ENCODE assay signal across 1 cellular context in the genomic region with DNA sequence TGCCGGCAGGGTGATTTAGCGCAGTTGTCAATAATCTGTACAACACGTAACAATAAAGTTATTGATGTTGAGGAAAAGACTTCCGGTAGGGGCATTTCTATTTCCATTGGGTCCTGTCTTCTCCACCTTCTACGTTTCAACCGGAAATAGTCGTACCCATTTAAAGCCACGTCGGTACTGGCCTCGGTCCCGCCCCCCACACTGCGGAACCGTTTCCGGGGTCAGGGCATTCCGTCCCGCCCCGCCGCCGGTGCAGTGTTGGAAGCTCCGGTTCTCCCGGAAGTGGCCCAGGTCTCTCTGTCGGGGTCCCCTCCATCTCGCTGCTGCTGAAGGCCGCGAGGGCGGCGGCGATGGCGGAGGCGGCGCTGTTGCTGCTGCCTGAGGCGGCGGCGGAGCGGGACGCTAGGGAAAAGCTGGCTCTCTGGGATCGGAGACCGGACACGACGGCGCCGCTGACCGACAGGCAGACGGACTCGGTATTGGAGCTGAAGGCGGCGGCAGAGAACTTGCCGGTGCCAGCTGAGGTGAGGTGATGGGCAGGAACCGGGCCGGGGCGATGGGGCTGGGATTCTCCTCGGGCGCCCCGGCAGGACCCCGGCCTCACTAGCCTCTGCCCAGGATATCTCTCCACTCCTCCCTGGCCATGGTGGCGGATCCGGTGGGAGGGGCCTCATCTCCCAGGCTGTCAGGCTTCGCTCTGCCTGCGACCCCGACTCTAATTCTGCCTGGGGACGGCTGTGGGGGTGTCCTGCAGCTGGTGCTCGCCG.
A peak's percentile ranks its signal among the peaks of the same experiment; 100 is the strongest.
TF ChIP-seq lines count a peak whose summit lies in the region.

A gene with protein sequence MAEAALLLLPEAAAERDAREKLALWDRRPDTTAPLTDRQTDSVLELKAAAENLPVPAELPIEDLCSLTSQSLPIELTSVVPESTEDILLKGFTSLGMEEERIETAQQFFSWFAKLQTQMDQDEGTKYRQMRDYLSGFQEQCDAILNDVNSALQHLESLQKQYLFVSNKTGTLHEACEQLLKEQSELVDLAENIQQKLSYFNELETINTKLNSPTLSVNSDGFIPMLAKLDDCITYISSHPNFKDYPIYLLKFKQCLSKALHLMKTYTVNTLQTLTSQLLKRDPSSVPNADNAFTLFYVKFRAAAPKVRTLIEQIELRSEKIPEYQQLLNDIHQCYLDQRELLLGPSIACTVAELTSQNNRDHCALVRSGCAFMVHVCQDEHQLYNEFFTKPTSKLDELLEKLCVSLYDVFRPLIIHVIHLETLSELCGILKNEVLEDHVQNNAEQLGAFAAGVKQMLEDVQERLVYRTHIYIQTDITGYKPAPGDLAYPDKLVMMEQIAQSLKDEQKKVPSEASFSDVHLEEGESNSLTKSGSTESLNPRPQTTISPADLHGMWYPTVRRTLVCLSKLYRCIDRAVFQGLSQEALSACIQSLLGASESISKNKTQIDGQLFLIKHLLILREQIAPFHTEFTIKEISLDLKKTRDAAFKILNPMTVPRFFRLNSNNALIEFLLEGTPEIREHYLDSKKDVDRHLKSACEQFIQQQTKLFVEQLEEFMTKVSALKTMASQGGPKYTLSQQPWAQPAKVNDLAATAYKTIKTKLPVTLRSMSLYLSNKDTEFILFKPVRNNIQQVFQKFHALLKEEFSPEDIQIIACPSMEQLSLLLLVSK (plus strand): TSS at position 253 of the 767 bp plus-strand sequence. CDS start 98 bp downstream, at position 351.

TF ChIP-seq in K562, 482 proteins besides CTCF, POLR2A, EP300 and RAD21 (continued from another document and continues in another):
- TF ChIP-seq POLR2AphosphoS5 (IDR thresholded peaks at IDR 0.05; ENCODE audit: control insufficient read depth, insufficient read depth, low read depth, low read length), result peak; percentile 25; the same call in 1 of the 2 replicates
- no peak for TF ChIP-seq ZNF3 (CRISPR knock-in tag; IDR thresholded peaks at IDR 0.05)
- TF ChIP-seq, protein P1, sequence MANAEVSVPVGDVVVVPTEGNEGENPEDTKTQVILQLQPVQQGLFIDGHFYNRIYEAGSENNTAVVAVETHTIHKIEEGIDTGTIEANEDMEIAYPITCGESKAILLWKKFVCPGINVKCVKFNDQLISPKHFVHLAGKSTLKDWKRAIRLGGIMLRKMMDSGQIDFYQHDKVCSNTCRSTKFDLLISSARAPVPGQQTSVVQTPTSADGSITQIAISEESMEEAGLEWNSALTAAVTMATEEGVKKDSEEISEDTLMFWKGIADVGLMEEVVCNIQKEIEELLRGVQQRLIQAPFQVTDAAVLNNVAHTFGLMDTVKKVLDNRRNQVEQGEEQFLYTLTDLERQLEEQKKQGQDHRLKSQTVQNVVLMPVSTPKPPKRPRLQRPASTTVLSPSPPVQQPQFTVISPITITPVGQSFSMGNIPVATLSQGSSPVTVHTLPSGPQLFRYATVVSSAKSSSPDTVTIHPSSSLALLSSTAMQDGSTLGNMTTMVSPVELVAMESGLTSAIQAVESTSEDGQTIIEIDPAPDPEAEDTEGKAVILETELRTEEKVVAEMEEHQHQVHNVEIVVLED (CRISPR knock-in tag; IDR thresholded peaks at IDR 0.05), result peak; percentile 32
- TF ChIP-seq JUN (IDR thresholded peaks at IDR 0.05; ENCODE audit: borderline replicate concordance, low read depth, low read length), result no peak
- no peak for TF ChIP-seq JUN (CRISPR knock-in tag; IDR thresholded peaks at IDR 0.05; ENCODE audit: borderline replicate concordance)
- TF ChIP-seq RBM22 (IDR thresholded peaks at IDR 0.05; ENCODE audit: low read depth, low read length, poor library complexity, severe bottlenecking), result no peak
- TF ChIP-seq, protein P2, sequence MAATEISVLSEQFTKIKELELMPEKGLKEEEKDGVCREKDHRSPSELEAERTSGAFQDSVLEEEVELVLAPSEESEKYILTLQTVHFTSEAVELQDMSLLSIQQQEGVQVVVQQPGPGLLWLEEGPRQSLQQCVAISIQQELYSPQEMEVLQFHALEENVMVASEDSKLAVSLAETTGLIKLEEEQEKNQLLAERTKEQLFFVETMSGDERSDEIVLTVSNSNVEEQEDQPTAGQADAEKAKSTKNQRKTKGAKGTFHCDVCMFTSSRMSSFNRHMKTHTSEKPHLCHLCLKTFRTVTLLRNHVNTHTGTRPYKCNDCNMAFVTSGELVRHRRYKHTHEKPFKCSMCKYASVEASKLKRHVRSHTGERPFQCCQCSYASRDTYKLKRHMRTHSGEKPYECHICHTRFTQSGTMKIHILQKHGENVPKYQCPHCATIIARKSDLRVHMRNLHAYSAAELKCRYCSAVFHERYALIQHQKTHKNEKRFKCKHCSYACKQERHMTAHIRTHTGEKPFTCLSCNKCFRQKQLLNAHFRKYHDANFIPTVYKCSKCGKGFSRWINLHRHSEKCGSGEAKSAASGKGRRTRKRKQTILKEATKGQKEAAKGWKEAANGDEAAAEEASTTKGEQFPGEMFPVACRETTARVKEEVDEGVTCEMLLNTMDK (IDR thresholded peaks at IDR 0.05; ENCODE audit: borderline replicate concordance, insufficient read depth, low read depth, low read length, poor library complexity, severe bottlenecking), result no peak
- no peak for TF ChIP-seq POLR2AphosphoS2 (IDR thresholded peaks at IDR 0.05; ENCODE audit: low read length)
- peak; percentile 49 for TF ChIP-seq ASH1L (IDR thresholded peaks at IDR 0.05; ENCODE audit: borderline replicate concordance, low read depth, partially characterized antibody)
- TF ChIP-seq, protein P3, sequence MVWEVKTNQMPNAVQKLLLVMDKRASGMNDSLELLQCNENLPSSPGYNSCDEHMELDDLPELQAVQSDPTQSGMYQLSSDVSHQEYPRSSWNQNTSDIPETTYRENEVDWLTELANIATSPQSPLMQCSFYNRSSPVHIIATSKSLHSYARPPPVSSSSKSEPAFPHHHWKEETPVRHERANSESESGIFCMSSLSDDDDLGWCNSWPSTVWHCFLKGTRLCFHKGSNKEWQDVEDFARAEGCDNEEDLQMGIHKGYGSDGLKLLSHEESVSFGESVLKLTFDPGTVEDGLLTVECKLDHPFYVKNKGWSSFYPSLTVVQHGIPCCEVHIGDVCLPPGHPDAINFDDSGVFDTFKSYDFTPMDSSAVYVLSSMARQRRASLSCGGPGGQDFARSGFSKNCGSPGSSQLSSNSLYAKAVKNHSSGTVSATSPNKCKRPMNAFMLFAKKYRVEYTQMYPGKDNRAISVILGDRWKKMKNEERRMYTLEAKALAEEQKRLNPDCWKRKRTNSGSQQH (CRISPR knock-in tag; IDR thresholded peaks at IDR 0.05), result no peak
- TF ChIP-seq, protein P4, sequence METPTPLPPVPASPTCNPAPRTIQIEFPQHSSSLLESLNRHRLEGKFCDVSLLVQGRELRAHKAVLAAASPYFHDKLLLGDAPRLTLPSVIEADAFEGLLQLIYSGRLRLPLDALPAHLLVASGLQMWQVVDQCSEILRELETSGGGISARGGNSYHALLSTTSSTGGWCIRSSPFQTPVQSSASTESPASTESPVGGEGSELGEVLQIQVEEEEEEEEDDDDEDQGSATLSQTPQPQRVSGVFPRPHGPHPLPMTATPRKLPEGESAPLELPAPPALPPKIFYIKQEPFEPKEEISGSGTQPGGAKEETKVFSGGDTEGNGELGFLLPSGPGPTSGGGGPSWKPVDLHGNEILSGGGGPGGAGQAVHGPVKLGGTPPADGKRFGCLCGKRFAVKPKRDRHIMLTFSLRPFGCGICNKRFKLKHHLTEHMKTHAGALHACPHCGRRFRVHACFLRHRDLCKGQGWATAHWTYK (CRISPR knock-in tag; IDR thresholded peaks at IDR 0.05), result no peak
- no peak for TF ChIP-seq ZSCAN29 (IDR thresholded peaks at IDR 0.05)
- TF ChIP-seq, protein P5, sequence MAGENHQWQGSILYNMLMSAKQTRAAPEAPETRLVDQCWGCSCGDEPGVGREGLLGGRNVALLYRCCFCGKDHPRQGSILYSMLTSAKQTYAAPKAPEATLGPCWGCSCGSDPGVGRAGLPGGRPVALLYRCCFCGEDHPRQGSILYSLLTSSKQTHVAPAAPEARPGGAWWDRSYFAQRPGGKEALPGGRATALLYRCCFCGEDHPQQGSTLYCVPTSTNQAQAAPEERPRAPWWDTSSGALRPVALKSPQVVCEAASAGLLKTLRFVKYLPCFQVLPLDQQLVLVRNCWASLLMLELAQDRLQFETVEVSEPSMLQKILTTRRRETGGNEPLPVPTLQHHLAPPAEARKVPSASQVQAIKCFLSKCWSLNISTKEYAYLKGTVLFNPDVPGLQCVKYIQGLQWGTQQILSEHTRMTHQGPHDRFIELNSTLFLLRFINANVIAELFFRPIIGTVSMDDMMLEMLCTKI (IDR thresholded peaks at IDR 0.05; ENCODE audit: partially characterized antibody), result no peak
- TF ChIP-seq PTTG1 (tag; IDR thresholded peaks at IDR 0.05; ENCODE audit: low read depth), result no peak
- TF ChIP-seq ZNF583 (CRISPR knock-in tag; IDR thresholded peaks at IDR 0.05), result no peak
- no peak for TF ChIP-seq SRSF1 (IDR thresholded peaks at IDR 0.05; ENCODE audit: low read depth, low read length)
- no peak for TF ChIP-seq ZNF324 (CRISPR knock-in tag; IDR thresholded peaks at IDR 0.05)
- no peak for TF ChIP-seq NFE2 (IDR thresholded peaks at IDR 0.05; ENCODE audit: low read depth)
- TF ChIP-seq ZNF253 (CRISPR knock-in tag; conservative IDR thresholded peaks at IDR 0.05), result no peak
- no peak for TF ChIP-seq ZNF212 (CRISPR knock-in tag; IDR thresholded peaks at IDR 0.05)
- TF ChIP-seq FOXA3 (CRISPR knock-in tag; conservative IDR thresholded peaks at IDR 0.05 in 1 of 2, IDR thresholded peaks at IDR 0.05 in 1 of 2), result peak; percentile 22 to 56; a peak in 2 of 4 replicates
- no peak for TF ChIP-seq LARP7 (IDR thresholded peaks at IDR 0.05)
- no peak for TF ChIP-seq POLR3A (IDR thresholded peaks at IDR 0.05; ENCODE audit: borderline replicate concordance, extremely low read depth, insufficient read depth, insufficient read length)
- no peak for TF ChIP-seq ZNF778 (CRISPR knock-in tag; IDR thresholded peaks at IDR 0.05)
- TF ChIP-seq, protein P6, sequence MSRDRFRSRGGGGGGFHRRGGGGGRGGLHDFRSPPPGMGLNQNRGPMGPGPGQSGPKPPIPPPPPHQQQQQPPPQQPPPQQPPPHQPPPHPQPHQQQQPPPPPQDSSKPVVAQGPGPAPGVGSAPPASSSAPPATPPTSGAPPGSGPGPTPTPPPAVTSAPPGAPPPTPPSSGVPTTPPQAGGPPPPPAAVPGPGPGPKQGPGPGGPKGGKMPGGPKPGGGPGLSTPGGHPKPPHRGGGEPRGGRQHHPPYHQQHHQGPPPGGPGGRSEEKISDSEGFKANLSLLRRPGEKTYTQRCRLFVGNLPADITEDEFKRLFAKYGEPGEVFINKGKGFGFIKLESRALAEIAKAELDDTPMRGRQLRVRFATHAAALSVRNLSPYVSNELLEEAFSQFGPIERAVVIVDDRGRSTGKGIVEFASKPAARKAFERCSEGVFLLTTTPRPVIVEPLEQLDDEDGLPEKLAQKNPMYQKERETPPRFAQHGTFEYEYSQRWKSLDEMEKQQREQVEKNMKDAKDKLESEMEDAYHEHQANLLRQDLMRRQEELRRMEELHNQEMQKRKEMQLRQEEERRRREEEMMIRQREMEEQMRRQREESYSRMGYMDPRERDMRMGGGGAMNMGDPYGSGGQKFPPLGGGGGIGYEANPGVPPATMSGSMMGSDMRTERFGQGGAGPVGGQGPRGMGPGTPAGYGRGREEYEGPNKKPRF (IDR thresholded peaks at IDR 0.05; ENCODE audit: low read depth, low read length), result no peak
- no peak for TF ChIP-seq YBX1 (IDR thresholded peaks at IDR 0.05)
- no peak for TF ChIP-seq RBM25 (IDR thresholded peaks at IDR 0.05; ENCODE audit: low read depth, low read length, severe bottlenecking)
- TF ChIP-seq FOS (IDR thresholded peaks at IDR 0.05; ENCODE audit: extremely low read depth, insufficient read length), result no peak
- TF ChIP-seq CHCHD3 (CRISPR knock-in tag; IDR thresholded peaks at IDR 0.05), result no peak
- TF ChIP-seq, protein P7, sequence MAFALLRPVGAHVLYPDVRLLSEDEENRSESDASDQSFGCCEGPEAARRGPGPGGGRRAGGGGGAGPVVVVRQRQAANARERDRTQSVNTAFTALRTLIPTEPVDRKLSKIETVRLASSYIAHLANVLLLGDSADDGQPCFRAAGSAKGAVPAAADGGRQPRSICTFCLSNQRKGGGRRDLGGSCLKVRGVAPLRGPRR (CRISPR knock-in tag; IDR thresholded peaks at IDR 0.05), result no peak
- TF ChIP-seq ZNF507 (tag; conservative IDR thresholded peaks at IDR 0.05), result no peak
- no peak for TF ChIP-seq ZBTB17 (CRISPR knock-in tag; IDR thresholded peaks at IDR 0.05)
- no peak for TF ChIP-seq POLR3G (IDR thresholded peaks at IDR 0.05; ENCODE audit: extremely low read depth, insufficient read length, insufficient replicate concordance)
- TF ChIP-seq HDAC1 (IDR thresholded peaks at IDR 0.05), result peak in 1 of 2 experiments; percentile 74; a peak in 2 of 4 replicates
- TF ChIP-seq EHMT2 (IDR thresholded peaks at IDR 0.05), result no peak
- TF ChIP-seq ZNF57 (CRISPR knock-in tag; IDR thresholded peaks at IDR 0.05), result no peak
- TF ChIP-seq, protein P8, sequence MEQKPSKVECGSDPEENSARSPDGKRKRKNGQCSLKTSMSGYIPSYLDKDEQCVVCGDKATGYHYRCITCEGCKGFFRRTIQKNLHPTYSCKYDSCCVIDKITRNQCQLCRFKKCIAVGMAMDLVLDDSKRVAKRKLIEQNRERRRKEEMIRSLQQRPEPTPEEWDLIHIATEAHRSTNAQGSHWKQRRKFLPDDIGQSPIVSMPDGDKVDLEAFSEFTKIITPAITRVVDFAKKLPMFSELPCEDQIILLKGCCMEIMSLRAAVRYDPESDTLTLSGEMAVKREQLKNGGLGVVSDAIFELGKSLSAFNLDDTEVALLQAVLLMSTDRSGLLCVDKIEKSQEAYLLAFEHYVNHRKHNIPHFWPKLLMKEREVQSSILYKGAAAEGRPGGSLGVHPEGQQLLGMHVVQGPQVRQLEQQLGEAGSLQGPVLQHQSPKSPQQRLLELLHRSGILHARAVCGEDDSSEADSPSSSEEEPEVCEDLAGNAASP (IDR thresholded peaks at IDR 0.05), result no peak
- peak in 1 of 2 experiments; percentile 26; a peak in 1 of 4 replicates for TF ChIP-seq NONO (IDR thresholded peaks at IDR 0.05; ENCODE audit: low read depth in 2 of 2, low read length in 1 of 2)
- no peak for TF ChIP-seq JUNB (CRISPR knock-in tag; conservative IDR thresholded peaks at IDR 0.05)
- TF ChIP-seq GTF2A2 (tag; IDR thresholded peaks at IDR 0.05), result no peak
- no peak for TF ChIP-seq ETV6 (IDR thresholded peaks at IDR 0.05; ENCODE audit: borderline replicate concordance in 1 of 2, low read depth in 2 of 2, low read length in 1 of 2)
- TF ChIP-seq ETV6 (CRISPR knock-in tag; IDR thresholded peaks at IDR 0.05; ENCODE audit: borderline replicate concordance), result no peak
- TF ChIP-seq, protein P9, sequence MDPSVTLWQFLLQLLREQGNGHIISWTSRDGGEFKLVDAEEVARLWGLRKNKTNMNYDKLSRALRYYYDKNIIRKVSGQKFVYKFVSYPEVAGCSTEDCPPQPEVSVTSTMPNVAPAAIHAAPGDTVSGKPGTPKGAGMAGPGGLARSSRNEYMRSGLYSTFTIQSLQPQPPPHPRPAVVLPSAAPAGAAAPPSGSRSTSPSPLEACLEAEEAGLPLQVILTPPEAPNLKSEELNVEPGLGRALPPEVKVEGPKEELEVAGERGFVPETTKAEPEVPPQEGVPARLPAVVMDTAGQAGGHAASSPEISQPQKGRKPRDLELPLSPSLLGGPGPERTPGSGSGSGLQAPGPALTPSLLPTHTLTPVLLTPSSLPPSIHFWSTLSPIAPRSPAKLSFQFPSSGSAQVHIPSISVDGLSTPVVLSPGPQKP (CRISPR knock-in tag; IDR thresholded peaks at IDR 0.05), result no peak
- no peak for TF ChIP-seq DACH1 (IDR thresholded peaks at IDR 0.05; ENCODE audit: partially characterized antibody)
- no peak for TF ChIP-seq CCAR2 (IDR thresholded peaks at IDR 0.05; ENCODE audit: low read depth, low read length)
- TF ChIP-seq ZNF224 (CRISPR knock-in tag; IDR thresholded peaks at IDR 0.05), result no peak
- peak; percentile 51 for TF ChIP-seq FIP1L1 (IDR thresholded peaks at IDR 0.05; ENCODE audit: low read depth, low read length, poor library complexity, severe bottlenecking)
- no peak for TF ChIP-seq CBFA2T3 (IDR thresholded peaks at IDR 0.05)
- TF ChIP-seq KDM5B (IDR thresholded peaks at IDR 0.05; ENCODE audit: insufficient replicate concordance, low read depth, low read length), result peak; percentile 73
- TF ChIP-seq SMARCA4 (IDR thresholded peaks at IDR 0.05), result no peak
- no peak for TF ChIP-seq SMAD3 (CRISPR knock-in tag; conservative IDR thresholded peaks at IDR 0.05)
